Comparison of ENCODE assay signal across 23 cellular contexts in genomic region chr6:84872996-84873395, GRCh38.
DNase-seq lines count a peak whose midpoint lies in the region; ATAC-seq, FAIRE-seq and TF ChIP-seq lines count a peak whose summit lies in the region.
"Had no signal": no experiment of that assay in that cellular context is flagged by ENCODE, and none has a peak within 500 bp of the region (broad histone marks: within the 10 kb centered on the region; RNA-seq: fewer than 3 reads in every experiment).

No MANE protein-coding gene starts in this region.

- peak; percentile 17 for FAIRE-seq in astrocyte (lab: Jason Lieb, UNC)
- FAIRE-seq: A204.1, D721Med, GM18507 had no signal

- no peaks in the 10 kb centered on the region for H3K9me3 ChIP-seq in BLaER1 treated with 17β-estradiol and CSF1 and Interleukin-3, amounts not matched to agents 10 nM and 100 nM (replicated peaks in 1 of 11)
- H3K9me3 ChIP-seq in astrocyte (ENCODE audit: insufficient read depth, low read depth, low read length) (no peaks in the 10 kb centered on the region), BE2C (no peaks in the 10 kb centered on the region)
- H3K9me3 ChIP-seq: HAP-1, SJCRH30 had no signal

- no peak overlapping the region for H3K4me3 Mint-ChIP-seq in astrocyte (ENCODE audit: unreplicated experiment)

- H3K27me3 Mint-ChIP-seq in astrocyte (ENCODE audit: low read depth, unreplicated experiment): peaks cover 2% of the 10 kb centered on the region

- no peaks in the 10 kb centered on the region for H4K20me1 ChIP-seq in BLaER1 treated with 17β-estradiol and CSF1 and Interleukin-3, amounts not matched to agents 10 nM and 100 nM
- no peaks in the 10 kb centered on the region for H4K20me1 ChIP-seq in astrocyte (ENCODE audit: insufficient read depth, low read length)

- peaks cover 0 to 34% (median 18%) of the 10 kb centered on the region in 10 experiments; a peak in 15 of 20 replicates for H3K4me1 ChIP-seq in BLaER1 treated with 17β-estradiol and CSF1 and Interleukin-3, amounts not matched to agents 10 nM and 100 nM
- H3K4me1 ChIP-seq in astrocyte (ENCODE audit: insufficient read depth, low read length): no peaks in the 10 kb centered on the region
- H3K4me1 ChIP-seq in BE2C: no peaks in the 10 kb centered on the region
- H3K4me1 ChIP-seq: HAP-1, SJCRH30 had no signal

- H3K27ac Mint-ChIP-seq in astrocyte (ENCODE audit: unreplicated experiment): no peak overlapping the region

- H3K36me3 Mint-ChIP-seq in astrocyte (ENCODE audit: low read depth, unreplicated experiment): no peaks in the 10 kb centered on the region

- DNase-seq in astrocyte (ENCODE audit: low read depth) (no peak), fibroblast of mammary gland (ENCODE audit: low read depth) (peak; percentile 49), stromal cell of bone marrow (ENCODE audit: low read depth) (peak; percentile 13), BE2C (no peak), T-helper 9 cell (no peak)
- DNase-seq: GOT3, KBM-7, MV-4-11, NCI-H1105 treated with DMSO at 0.1 percent for 48 hours, NCI-H146, NCI-H1930, NCI-H2107, NCI-H524 treated with DMSO at 0.1 percent for 48 hours, NCI-H774, PC-9, SJCRH30 had no signal

- no peaks in the 10 kb centered on the region for H3K79me2 ChIP-seq in astrocyte (ENCODE audit: insufficient read depth, low read length)

- H3K27ac ChIP-seq in BLaER1 treated with 17β-estradiol and CSF1 and Interleukin-3, amounts not matched to agents 10 nM and 100 nM: peak overlapping the region in 3 of 11 experiments; percentile 9 to 53 (median 49); a peak in 3 of 22 replicates
- H3K27ac ChIP-seq in astrocyte (ENCODE audit: low read depth, low read length): no peak overlapping the region
- H3K27ac ChIP-seq: PC-9, SJCRH30 had no signal

- H3K4me1 Mint-ChIP-seq in astrocyte (ENCODE audit: low read depth, unreplicated experiment): peaks cover 12% of the 10 kb centered on the region

- H3K9me3 Mint-ChIP-seq in astrocyte (ENCODE audit: unreplicated experiment): no peaks in the 10 kb centered on the region

- no peaks in the 10 kb centered on the region for H3K27me3 ChIP-seq in BLaER1 treated with 17β-estradiol and CSF1 and Interleukin-3, amounts not matched to agents 10 nM and 100 nM
- H3K27me3 ChIP-seq in astrocyte (ENCODE audit: insufficient read depth, low read length): no peaks in the 10 kb centered on the region
- no peaks in the 10 kb centered on the region for H3K27me3 ChIP-seq in BE2C
- H3K27me3 ChIP-seq: SJCRH30 had no signal

- H3K9ac ChIP-seq in BLaER1 treated with 17β-estradiol and CSF1 and Interleukin-3, amounts not matched to agents 10 nM and 100 nM: no peak overlapping the region
- H3K9ac ChIP-seq in astrocyte (ENCODE audit: low read length): no peak overlapping the region

- TF ChIP-seq CTCF in astrocyte (IDR thresholded peaks at IDR 0.05; ENCODE audit: insufficient read depth, low read depth, low read length): no peak
- no peak for TF ChIP-seq CTCF in fibroblast of mammary gland (conservative IDR thresholded peaks at IDR 0.05; ENCODE audit: control insufficient read depth, insufficient read depth, low read depth, low read length)
- no peak for TF ChIP-seq CTCF in BE2C (IDR thresholded peaks at IDR 0.05; ENCODE audit: low read depth, low read length)

- no peak for ATAC-seq in GM18909 (IDR thresholded peaks at IDR 0.05; ENCODE audit: poor library complexity, unreplicated experiment)
- ATAC-seq: Right ventricle myocardium inferior had no signal

- H3K36me3 ChIP-seq in BLaER1 treated with 17β-estradiol and CSF1 and Interleukin-3, amounts not matched to agents 10 nM and 100 nM: no peaks in the 10 kb centered on the region
- H3K36me3 ChIP-seq in astrocyte (ENCODE audit: insufficient read depth, low read length) (no peaks in the 10 kb centered on the region), BE2C (no peaks in the 10 kb centered on the region)
- H3K36me3 ChIP-seq: HAP-1, SJCRH30 had no signal

- no peak overlapping the region for H2AFZ ChIP-seq in astrocyte (ENCODE audit: low read depth, low read length)
- H2AFZ ChIP-seq: PC-9 had no signal

- H3K4me3 ChIP-seq in BLaER1 treated with 17β-estradiol and CSF1 and Interleukin-3, amounts not matched to agents 10 nM and 100 nM: no peak overlapping the region
- H3K4me3 ChIP-seq in astrocyte (ENCODE audit: insufficient read depth, low read depth, low read length): no peak overlapping the region
- H3K4me3 ChIP-seq in fibroblast of mammary gland (ENCODE audit: control insufficient read depth, low read depth, low read length): no peak overlapping the region
- no peak overlapping the region for H3K4me3 ChIP-seq in BE2C (ENCODE audit: low read depth, low read length)
- H3K4me3 ChIP-seq: HAP-1, PC-9, SJCRH30 had no signal

- peak overlapping the region in 6 of 11 experiments; percentile 20 to 68 (median 48); a peak in 11 of 22 replicates for H3K4me2 ChIP-seq in BLaER1 treated with 17β-estradiol and CSF1 and Interleukin-3, amounts not matched to agents 10 nM and 100 nM
- H3K4me2 ChIP-seq in astrocyte (ENCODE audit: low read length): no peak overlapping the region
- H3K4me2 ChIP-seq: PC-9 had no signal

Comparison
In these comparisons a context has a peak if more than half of its experiments do, and no peak if none do; other contexts are left out.
1. DNase-seq: peak in fibroblast of mammary gland (single experiment) and stromal cell of bone marrow (single experiment); none in astrocyte (single experiment), BE2C (single experiment) and T-helper 9 cell (single experiment).